Comparison of ENCODE assay signal across 36 cellular contexts in the genomic region with DNA sequence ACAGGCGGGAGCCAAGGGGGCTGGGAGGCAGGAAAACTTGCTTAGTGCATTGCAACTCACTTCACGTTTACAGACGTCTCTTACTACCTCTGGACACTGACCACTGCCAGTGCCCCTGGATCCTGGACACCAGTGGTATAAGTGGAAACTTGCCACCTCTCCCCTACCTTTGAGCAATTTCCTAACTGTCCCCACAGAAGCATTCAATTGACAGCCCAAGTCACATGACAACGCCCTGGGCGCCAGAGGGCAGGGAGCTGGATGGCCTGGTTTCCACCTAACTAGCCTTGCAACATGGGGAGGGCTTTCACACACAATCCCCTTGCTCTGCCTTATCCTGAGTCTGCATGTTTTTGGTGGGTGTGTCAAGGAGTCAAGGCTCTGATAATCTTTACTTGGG.
A peak's percentile ranks its signal among the peaks of the same experiment; 100 is the strongest.
DNase-seq lines count a peak whose midpoint lies in the region; ATAC-seq, FAIRE-seq and TF ChIP-seq lines count a peak whose summit lies in the region.
"Had no signal": no experiment of that assay in that cellular context is flagged by ENCODE, and none has a peak within 500 bp of the region (broad histone marks: within the 10 kb centered on the region; RNA-seq: fewer than 3 reads in every experiment).

No MANE protein-coding gene starts in this region.

- H4K20me1 ChIP-seq in KMS-11 (ENCODE audit: insufficient read depth) = no peaks in the 10 kb centered on the region
- no peaks in the 10 kb centered on the region for H4K20me1 ChIP-seq in K562 (replicated peaks; ENCODE audit: control insufficient read depth, insufficient read depth, low read length)
- peaks cover 0 to 1% of the 10 kb centered on the region in 2 experiments for H4K20me1 ChIP-seq in H1 (replicated peaks in 1 of 2; ENCODE audit: control insufficient read depth in 1 of 2, insufficient read depth in 2 of 2, low read length in 2 of 2)
- H4K20me1 ChIP-seq: BLaER1; BLaER1 treated with 17β-estradiol and CSF1 and Interleukin-3, amounts not matched to agents 10 nM and 100 nM had no signal

- H3K36me3 ChIP-seq in KMS-11 (ENCODE audit: insufficient read depth) (no peaks in the 10 kb centered on the region), K562 (ENCODE audit: control insufficient read depth, insufficient read depth, low read length) (no peaks in the 10 kb centered on the region), H1 (ENCODE audit: control insufficient read depth in 2 of 4, insufficient read depth in 4 of 4, low read length in 3 of 4) (no peaks in the 10 kb centered on the region), suprapubic skin (no peaks in the 10 kb centered on the region), heart left ventricle (no peaks in the 10 kb centered on the region)
- H3K36me3 ChIP-seq: BE2C, BLaER1 had no signal

- 8% methylated on average over 5 of the region's 5 CpGs for WGBS in K562 (ENCODE audit: insufficient coverage, low coverage, missing lambda C conversion rate)
- 81% methylated on average over 5 of the region's 5 CpGs; no CpG with 5 or more reads in 1 of the 2 experiments for WGBS in H1 (ENCODE audit: extremely low coverage in 1 of 2, insufficient coverage in 1 of 2, insufficient read length in 1 of 2, insufficient replicate concordance in 2 of 2, low coverage in 1 of 2, low lambda C conversion rate in 2 of 2, missing lambda C conversion rate in 1 of 2), 2 experiments
- WGBS in suprapubic skin = 90% methylated on average over 5 of the region's 5 CpGs
- 86 to 89% (median 89%) methylated on average over 4 to 5 of the region's 5 CpGs for WGBS in heart left ventricle, 4 donors

- no peak overlapping the region for H3K23ac ChIP-seq in H1 (ENCODE audit: insufficient read length)

- H2BK20ac ChIP-seq in H1 (ENCODE audit: low read length) = no peak overlapping the region

- H3K4me1 Mint-ChIP-seq in IgD-negative memory B cell = peaks cover 0 to 1% (median 0%) of the 10 kb centered on the region in 3 donors
- H3K4me1 Mint-ChIP-seq: B cell, CD14-positive monocyte had no signal

- no peak overlapping the region for H3K4me2 ChIP-seq in KMS-11
- no peak overlapping the region; the same call in 1 of the 2 replicates for H3K4me2 ChIP-seq in K562 (ENCODE audit: insufficient read depth, low read length)
- H3K4me2 ChIP-seq in H1 (ENCODE audit: insufficient read depth in 1 of 2, low read depth in 2 of 2, low read length in 2 of 2) = no peak overlapping the region
- H3K4me2 ChIP-seq: A549; BLaER1; BLaER1 treated with 17β-estradiol and CSF1 and Interleukin-3, amounts not matched to agents 10 nM and 100 nM had no signal

- peak overlapping the region in 3 of 4 donors; percentile 2 to 43 (median 38) for H3K4me3 Mint-ChIP-seq in IgD-negative memory B cell
- H3K4me3 Mint-ChIP-seq: B cell; CD14-positive monocyte; CD4-positive, alpha-beta memory T cell; CD4-positive, alpha-beta T cell; CD4-positive, CD25-positive, alpha-beta regulatory T cell; CD8-positive, alpha-beta memory T cell; CD8-positive, alpha-beta T cell had no signal

- no peak for TF ChIP-seq RAD21 in K562 (CRISPR knock-in tag; conservative IDR thresholded peaks at IDR 0.05 in 1 of 2, IDR thresholded peaks at IDR 0.05 in 1 of 2)
- no peak for TF ChIP-seq RAD21 in H1 (IDR thresholded peaks at IDR 0.05 in 1 of 2, conservative IDR thresholded peaks at IDR 0.05 in 1 of 2; ENCODE audit: low read depth in 2 of 2, low read length in 2 of 2)

- peaks cover 36% of the 10 kb centered on the region for H3K4me1 ChIP-seq in KMS-11 (ENCODE audit: low read depth, poor library complexity, severe bottlenecking)
- peaks cover 4 to 13% of the 10 kb centered on the region in 2 experiments; a peak in 4 of 5 replicates for H3K4me1 ChIP-seq in K562 (replicated peaks in 1 of 2; ENCODE audit: control insufficient read depth in 2 of 2, insufficient read depth in 2 of 2, low read length in 2 of 2)
- H3K4me1 ChIP-seq in H1 (replicated peaks in 1 of 4; ENCODE audit: control insufficient read depth in 3 of 4, insufficient read depth in 4 of 4, low read length in 3 of 4) = 0 out of 7 replicates have a peak, but pooled peaks cover 0 to 3% (median under 1%) of the 10 kb centered on the region in 4 experiments
- no peaks in the 10 kb centered on the region for H3K4me1 ChIP-seq in suprapubic skin
- peaks cover 0 to 5% (median 0%) of the 10 kb centered on the region in 12 donors for H3K4me1 ChIP-seq in heart left ventricle
- H3K4me1 ChIP-seq: A549; BE2C; BLaER1; BLaER1 treated with 17β-estradiol and CSF1 and Interleukin-3, amounts not matched to agents 10 nM and 100 nM; Caco-2 had no signal

- DNase-seq in K562 (ENCODE audit: extremely low read depth in 1 of 4, low spot score in 3 of 4) (peak in 1 of 4 experiments; percentile 33), H1 (ENCODE audit: low read depth in 1 of 2, low spot score in 2 of 2) (no peak), suprapubic skin (ENCODE audit: low spot score in 2 of 2) (no peak), heart left ventricle (no peak), putamen (ENCODE audit: low spot score) (no peak), left lobe of liver (ENCODE audit: low spot score) (no peak)
- DNase-seq: 8988T; ACHN; AML-193; BE2C; C1 segment of cervical spinal cord; Caco-2; Calu3; CD4-positive, alpha-beta memory T cell; CD4-positive, alpha-beta T cell; CD4-positive, CD25-positive, alpha-beta regulatory T cell; CD8-positive, alpha-beta memory T cell; CD8-positive, alpha-beta T cell; COR-L47; DMS 273 treated with DMSO at 0.1 percent for 48 hours; DMS153; DMS53; DMS79; DMS79 treated with DMSO at 0.1 percent for 48 hours; DND-41; EL had no signal

- no peak for TF ChIP-seq EP300 in K562 (IDR thresholded peaks at IDR 0.05; ENCODE audit: low read length)
- TF ChIP-seq EP300 in H1 (IDR thresholded peaks at IDR 0.05; ENCODE audit: borderline replicate concordance in 1 of 2, low read depth in 2 of 2, low read length in 2 of 2) = no peak
- no peak for TF ChIP-seq EP300 in suprapubic skin (IDR thresholded peaks at IDR 0.05)

- ATAC-seq in K562 = peak; percentile 37
- no peak for ATAC-seq in heart left ventricle
- ATAC-seq in left lobe of liver = no peak
- ATAC-seq: A549; CD8-positive, alpha-beta T cell had no signal

- peaks cover 5% of the 10 kb centered on the region for H3K27me3 Mint-ChIP-seq in IgD-negative memory B cell
- H3K27me3 Mint-ChIP-seq: CD4-positive, CD25-positive, alpha-beta regulatory T cell had no signal

- H3K27ac Mint-ChIP-seq in IgD-negative memory B cell = no peak overlapping the region
- H3K27ac Mint-ChIP-seq: B cell; CD14-positive monocyte; CD4-positive, alpha-beta memory T cell; CD4-positive, alpha-beta T cell; CD4-positive, CD25-positive, alpha-beta regulatory T cell; CD8-positive, alpha-beta T cell had no signal

- H3K9me3 ChIP-seq in K562 (replicated peaks; ENCODE audit: control insufficient read depth, insufficient read depth, low read depth, low read length) (no peaks in the 10 kb centered on the region), H1 (ENCODE audit: insufficient read depth in 2 of 2, low read depth in 1 of 2, low read length in 1 of 2) (peaks cover 9 to 14% of the 10 kb centered on the region in 2 experiments; a peak in 2 of 4 replicates), suprapubic skin (no peaks in the 10 kb centered on the region), heart left ventricle (peaks cover 0 to 41% (median 9%) of the 10 kb centered on the region in 12 donors)
- H3K9me3 ChIP-seq: BE2C had no signal

- FAIRE-seq in K562 (lab: Jason Lieb, UNC) (no peak), H1 (lab: Jason Lieb, UNC) (no peak)
- FAIRE-seq: A549, D721Med had no signal

- H2BK5ac ChIP-seq in H1 (ENCODE audit: low read depth, low read length) = no peak overlapping the region

- POLR2A ChIA-PET in K562 (lab: Yijun Ruan, JAX) = no interaction called here
- POLR2A ChIA-PET in H1 (lab: Charles Lee; ENCODE audit: partially characterized antibody) = no interaction called here

- no peaks in the 10 kb centered on the region for H3K9me1 ChIP-seq in K562 (ENCODE audit: control insufficient read depth, insufficient read depth, low read length)

- no peak overlapping the region for H4K8ac ChIP-seq in H1 (ENCODE audit: extremely low read depth, insufficient read depth, low read length)

- no peak overlapping the region for H2AFZ ChIP-seq in KMS-11 (ENCODE audit: low read depth)
- peak overlapping the region; percentile 17 for H2AFZ ChIP-seq in K562 (ENCODE audit: low read depth, low read length)
- H2AFZ ChIP-seq in H1 (ENCODE audit: low read length) = no peak overlapping the region

- no peak overlapping the region for H2BK120ac ChIP-seq in H1 (replicated peaks; ENCODE audit: low read depth, low read length)

- no peak overlapping the region for H3K56ac ChIP-seq in H1 (replicated peaks; ENCODE audit: insufficient read length, low read depth, low read length)

- peak overlapping the region; percentile 53 for H3K4ac ChIP-seq in H1 (replicated peaks; ENCODE audit: insufficient read length, low read depth, low read length)

- BruUV-seq in K562 (replicated peaks; lab: Mats Ljungman, UMichigan) = no TSS peak

- CTCF ChIA-PET in K562 (lab: Yijun Ruan, JAX; ENCODE audit: low intra/inter-chr PET ratio) = no interaction called here
- CTCF ChIA-PET in H1 (lab: Charles Lee; ENCODE audit: partially characterized antibody) = no interaction called here

- no peak overlapping the region for H2AK5ac ChIP-seq in H1 (ENCODE audit: low read depth, low read length)

- no peak overlapping the region for H2BK15ac ChIP-seq in H1 (ENCODE audit: low read length)

- H3K4me3 ChIP-seq in KMS-11 (IDR thresholded peaks at IDR 0.05; ENCODE audit: insufficient read depth, low read depth, low read length) (no peak overlapping the region), K562 (no peak overlapping the region), H1 (ENCODE audit: extremely low read depth in 1 of 4, insufficient read depth in 2 of 4, low read depth in 3 of 4, low read length in 4 of 4) (no peak overlapping the region), suprapubic skin (no peak overlapping the region), heart left ventricle (no peak overlapping the region)
- H3K4me3 ChIP-seq: A549; BLaER1; BLaER1 treated with 17β-estradiol and CSF1 and Interleukin-3, amounts not matched to agents 10 nM and 100 nM had no signal

- no peak overlapping the region for H3K14ac ChIP-seq in H1 (ENCODE audit: insufficient read length)

- TF ChIP-seq CTCF in KMS-11 (conservative IDR thresholded peaks at IDR 0.05; ENCODE audit: low read depth, low read length) = no peak
- TF ChIP-seq CTCF in K562 (IDR thresholded peaks at IDR 0.05 in 2 of 3, conservative IDR thresholded peaks at IDR 0.05 in 1 of 3; ENCODE audit: insufficient read depth in 2 of 3, low read depth in 1 of 3, low read length in 3 of 3) = no peak
- no peak for TF ChIP-seq CTCF in H1 (IDR thresholded peaks at IDR 0.05; ENCODE audit: control extremely low read depth in 1 of 3, insufficient read depth in 1 of 3, low read depth in 1 of 3, low read length in 3 of 3)
- TF ChIP-seq CTCF in suprapubic skin (IDR thresholded peaks at IDR 0.05) = no peak
- TF ChIP-seq CTCF in heart left ventricle (IDR thresholded peaks at IDR 0.05) = no peak

- no peaks in the 10 kb centered on the region for H3K79me2 ChIP-seq in KMS-11 (ENCODE audit: insufficient read depth, low read depth)
- no peaks in the 10 kb centered on the region for H3K79me2 ChIP-seq in K562 (ENCODE audit: control insufficient read depth, insufficient read depth, low read length)
- H3K79me2 ChIP-seq in H1 (ENCODE audit: control insufficient read depth in 1 of 2, insufficient read depth in 2 of 2, low read length in 2 of 2) = no peaks in the 10 kb centered on the region

- no peak overlapping the region for H3K18ac ChIP-seq in H1 (ENCODE audit: extremely low read depth, low read length)

- no peak overlapping the region for H2BK12ac ChIP-seq in H1 (ENCODE audit: low read depth, low read length)

- no peak overlapping the region for H3K9ac ChIP-seq in KMS-11
- H3K9ac ChIP-seq in K562 (ENCODE audit: insufficient read depth in 1 of 2, low read depth in 2 of 2, low read length in 2 of 2) = no peak overlapping the region
- H3K9ac ChIP-seq in H1 (replicated peaks in 1 of 4; ENCODE audit: extremely low read depth in 1 of 4, low read depth in 3 of 4, low read length in 3 of 4) = no peak overlapping the region
- H3K9ac ChIP-seq: BLaER1; BLaER1 treated with 17β-estradiol and CSF1 and Interleukin-3, amounts not matched to agents 10 nM and 100 nM had no signal

- in situ Hi-C loops in K562 (cut with MboI) = loop anchor here (10.0 kb wide), 1 partner anchor 275 kb away; no protein-coding TSS in a partner anchor

- H4K5ac ChIP-seq in H1 (ENCODE audit: insufficient read length, low read depth, low read length) = no peak overlapping the region

- H3K79me1 ChIP-seq in H1 (ENCODE audit: low read depth, low read length) = no peaks in the 10 kb centered on the region

- no peaks in the 10 kb centered on the region for H3K23me2 ChIP-seq in H1 (ENCODE audit: low read depth, low read length)

- intact Hi-C loops in K562 (cut with micrococcal nuclease) = no loop called here
- intact Hi-C loops in heart left ventricle (cut with DNase I) = loop anchor here in 2 of 10 donors (10.0 kb wide), 2 partner anchors 85 to 185 kb away; no protein-coding TSS in a partner anchor

- H4K91ac ChIP-seq in H1 (replicated peaks; ENCODE audit: insufficient read length, low read length) = no peak overlapping the region

- peaks cover 1% of the 10 kb centered on the region for H3K36me3 Mint-ChIP-seq in IgD-negative memory B cell
- H3K36me3 Mint-ChIP-seq: CD14-positive monocyte; CD4-positive, alpha-beta memory T cell; CD4-positive, CD25-positive, alpha-beta regulatory T cell; CD8-positive, alpha-beta T cell had no signal

- H3K27me3 ChIP-seq in KMS-11 (ENCODE audit: insufficient read depth, low read depth) (no peaks in the 10 kb centered on the region), K562 (ENCODE audit: control insufficient read depth in 2 of 2, insufficient read depth in 2 of 2, low read length in 2 of 2) (peaks cover 0 to 3% of the 10 kb centered on the region in 2 experiments; a peak in 1 of 5 replicates), H1 (replicated peaks in 1 of 4; ENCODE audit: control insufficient read depth in 3 of 4, extremely low read depth in 1 of 4, insufficient read depth in 3 of 4, low read length in 3 of 4) (no peaks in the 10 kb centered on the region), suprapubic skin (no peaks in the 10 kb centered on the region), heart left ventricle (no peaks in the 10 kb centered on the region)
- H3K27me3 ChIP-seq: BE2C; BLaER1; BLaER1 treated with 17β-estradiol and CSF1 and Interleukin-3, amounts not matched to agents 10 nM and 100 nM had no signal

- H3K9me3 Mint-ChIP-seq in IgD-negative memory B cell = peaks cover 7 to 27% (median 13%) of the 10 kb centered on the region in 3 donors

- no peak for TF ChIP-seq POLR2A in K562 (conservative IDR thresholded peaks at IDR 0.05)
- no peak for TF ChIP-seq POLR2A in H1 (IDR thresholded peaks at IDR 0.05; ENCODE audit: control extremely low read depth in 1 of 2, low read depth in 2 of 2, low read length in 2 of 2)
- TF ChIP-seq POLR2A in suprapubic skin (IDR thresholded peaks at IDR 0.05) = no peak
- TF ChIP-seq POLR2A in heart left ventricle (IDR thresholded peaks at IDR 0.05) = no peak

- peak overlapping the region; percentile 66; the same call in 1 of the 2 replicates for H3K27ac ChIP-seq in KMS-11
- no peak overlapping the region for H3K27ac ChIP-seq in K562 (ENCODE audit: extremely low read depth, low read depth, low read length)
- no peak overlapping the region for H3K27ac ChIP-seq in H1 (ENCODE audit: low read depth, low read length)
- no peak overlapping the region for H3K27ac ChIP-seq in suprapubic skin
- no peak overlapping the region for H3K27ac ChIP-seq in heart left ventricle
- H3K27ac ChIP-seq: 22Rv1; A549; BLaER1; BLaER1 treated with 17β-estradiol and CSF1 and Interleukin-3, amounts not matched to agents 10 nM and 100 nM; C4-2B had no signal
